ENCODE assay signal across 15 cellular contexts in the genomic region with DNA sequence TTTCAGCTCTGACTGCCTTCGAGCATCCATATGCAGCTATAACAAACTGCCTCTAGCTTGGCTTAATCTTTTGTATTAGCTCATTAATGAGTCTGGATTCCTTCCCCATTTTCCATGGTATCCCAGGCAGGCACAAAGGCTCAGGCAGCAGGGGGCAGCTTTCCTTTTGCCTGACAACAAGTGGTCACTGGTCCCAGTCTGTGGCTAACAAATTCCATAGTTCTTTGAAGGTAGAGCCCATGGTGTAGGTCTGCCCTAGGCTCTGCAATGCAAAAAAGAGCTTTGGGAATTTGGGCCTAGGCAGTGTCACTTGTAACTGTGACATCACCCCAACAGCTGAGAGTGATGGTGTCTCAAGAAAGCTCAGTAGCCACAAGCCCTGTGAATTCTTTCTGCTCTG.
DNase-seq lines count a peak whose midpoint lies in the region; ATAC-seq and TF ChIP-seq lines count a peak whose summit lies in the region.
"Had no signal": no experiment of that assay in that cellular context is flagged by ENCODE, and none has a peak within 500 bp of the region (broad histone marks: within the 10 kb centered on the region; RNA-seq: fewer than 3 reads in every experiment).

No MANE protein-coding gene starts in this region.

- peak overlapping the region; percentile 71; the same call in 1 of the 2 replicates for H3K27ac ChIP-seq in GM23338 (ENCODE audit: low read depth)
- H3K27ac ChIP-seq: BLaER1 had no signal

- peaks cover 10% of the 10 kb centered on the region for H3K4me1 ChIP-seq in GM23338 (ENCODE audit: insufficient read depth)
- no peaks in the 10 kb centered on the region for H3K4me1 ChIP-seq in NT2/D1 (ENCODE audit: insufficient read depth, insufficient read length)
- H3K4me1 ChIP-seq: BLaER1 had no signal

- H3K4me3 Mint-ChIP-seq in GM23338 (no peak overlapping the region), neural crest cell (no peak overlapping the region)

- H3K4me3 ChIP-seq in GM23338 (no peak overlapping the region), NT2/D1 (ENCODE audit: insufficient read length, low read depth) (no peak overlapping the region), epithelial cell of proximal tubule (ENCODE audit: low read depth, low read length) (no peak overlapping the region)
- H3K4me3 ChIP-seq: BLaER1 had no signal

- ATAC-seq in GM23338 (peak; percentile 97), GM19023 (IDR thresholded peaks at IDR 0.05; ENCODE audit: unreplicated experiment) (no peak)
- ATAC-seq: Panc1 had no signal

- no peaks in the 10 kb centered on the region for H3K9me3 ChIP-seq in NT2/D1 (ENCODE audit: insufficient read depth, low read length)
- H3K9me3 ChIP-seq: BLaER1 had no signal

- no peak overlapping the region for H2AFZ ChIP-seq in GM23338

- no peaks in the 10 kb centered on the region for H3F3A ChIP-seq in GM23338 (replicated peaks; ENCODE audit: low read depth)

- TF ChIP-seq CTCF in GM23338 (conservative IDR thresholded peaks at IDR 0.05; ENCODE audit: low read depth in 2 of 2) (peak; percentile 15 to 36; a peak in 2 of 4 replicates), epithelial cell of proximal tubule (conservative IDR thresholded peaks at IDR 0.05; ENCODE audit: low read depth, low read length) (peak; percentile 4), neural crest cell (conservative IDR thresholded peaks at IDR 0.05) (no peak)

- H3K9me3 Mint-ChIP-seq in GM23338: no peaks in the 10 kb centered on the region
- H3K9me3 Mint-ChIP-seq in neural crest cell: no peaks in the 10 kb centered on the region

- no peak overlapping the region for H3K9ac ChIP-seq in NT2/D1 (ENCODE audit: insufficient read length, low read depth)
- H3K9ac ChIP-seq: BLaER1 had no signal

- H3K4me2 ChIP-seq in GM23338: no peak overlapping the region
- H3K4me2 ChIP-seq: BLaER1 had no signal

- H4K20me1 ChIP-seq in GM23338 (replicated peaks; ENCODE audit: insufficient read depth): no peaks in the 10 kb centered on the region

- H3K36me3 Mint-ChIP-seq in GM23338 (ENCODE audit: low read depth) (no peaks in the 10 kb centered on the region; the same call in 2 of the 3 replicates), neural crest cell (ENCODE audit: low read depth) (no peaks in the 10 kb centered on the region)

- H3K27ac Mint-ChIP-seq in GM23338 (peak overlapping the region; percentile 75; the same call in 1 of the 2 replicates), neural crest cell (ENCODE audit: unreplicated experiment) (no peak overlapping the region)

- no peaks in the 10 kb centered on the region for H3K9me2 ChIP-seq in GM23338 (ENCODE audit: insufficient read depth)

- no peaks in the 10 kb centered on the region for H3K79me2 ChIP-seq in GM23338 (replicated peaks; ENCODE audit: insufficient read depth)

- peaks cover 38% of the 10 kb centered on the region for H3K4me1 Mint-ChIP-seq in GM23338
- peaks cover 27% of the 10 kb centered on the region for H3K4me1 Mint-ChIP-seq in neural crest cell

- H3K27me3 ChIP-seq in GM23338 (ENCODE audit: insufficient read depth) (no peaks in the 10 kb centered on the region), NT2/D1 (ENCODE audit: insufficient read depth, insufficient read length) (no peaks in the 10 kb centered on the region)

- DNase-seq in GM23338 (ENCODE audit: low spot score) (peak; percentile 79), NT2/D1 (ENCODE audit: low read depth, low spot score) (peak; percentile 66), epithelial cell of proximal tubule (ENCODE audit: low read depth) (no peak), neural crest cell (ENCODE audit: low read depth, low spot score) (peak; percentile 9), T1000 (lab: John Stamatoyannopoulos, UW) (no peak), NCI-H524 treated with DMSO at 0.1 percent for 48 hours (lab: John Stamatoyannopoulos, UW) (no peak), midbrain (lab: John Stamatoyannopoulos, UW) (no peak)
- DNase-seq: DMS79 treated with DMSO at 0.1 percent for 48 hours, GOT3, NCI-H1417, NCI-H2029 treated with DMSO at 0.1 percent for 48 hours, NCI-H82 had no signal

- H3K36me3 ChIP-seq in GM23338 (ENCODE audit: insufficient read depth) (no peaks in the 10 kb centered on the region), NT2/D1 (ENCODE audit: insufficient read depth, insufficient read length, low read length) (no peaks in the 10 kb centered on the region)
- H3K36me3 ChIP-seq: BLaER1 had no signal

- H3K27me3 Mint-ChIP-seq in GM23338 (ENCODE audit: insufficient read depth, low read depth, poor library complexity): no peaks in the 10 kb centered on the region
- no peaks in the 10 kb centered on the region for H3K27me3 Mint-ChIP-seq in neural crest cell (ENCODE audit: low read depth)

TF ChIP-seq in GM23338, 12 proteins besides CTCF, POLR2A, EP300 and RAD21:
- TF ChIP-seq, protein P1, sequence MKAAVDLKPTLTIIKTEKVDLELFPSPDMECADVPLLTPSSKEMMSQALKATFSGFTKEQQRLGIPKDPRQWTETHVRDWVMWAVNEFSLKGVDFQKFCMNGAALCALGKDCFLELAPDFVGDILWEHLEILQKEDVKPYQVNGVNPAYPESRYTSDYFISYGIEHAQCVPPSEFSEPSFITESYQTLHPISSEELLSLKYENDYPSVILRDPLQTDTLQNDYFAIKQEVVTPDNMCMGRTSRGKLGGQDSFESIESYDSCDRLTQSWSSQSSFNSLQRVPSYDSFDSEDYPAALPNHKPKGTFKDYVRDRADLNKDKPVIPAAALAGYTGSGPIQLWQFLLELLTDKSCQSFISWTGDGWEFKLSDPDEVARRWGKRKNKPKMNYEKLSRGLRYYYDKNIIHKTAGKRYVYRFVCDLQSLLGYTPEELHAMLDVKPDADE (IDR thresholded peaks at IDR 0.05): no peak
- TF ChIP-seq, protein P2, sequence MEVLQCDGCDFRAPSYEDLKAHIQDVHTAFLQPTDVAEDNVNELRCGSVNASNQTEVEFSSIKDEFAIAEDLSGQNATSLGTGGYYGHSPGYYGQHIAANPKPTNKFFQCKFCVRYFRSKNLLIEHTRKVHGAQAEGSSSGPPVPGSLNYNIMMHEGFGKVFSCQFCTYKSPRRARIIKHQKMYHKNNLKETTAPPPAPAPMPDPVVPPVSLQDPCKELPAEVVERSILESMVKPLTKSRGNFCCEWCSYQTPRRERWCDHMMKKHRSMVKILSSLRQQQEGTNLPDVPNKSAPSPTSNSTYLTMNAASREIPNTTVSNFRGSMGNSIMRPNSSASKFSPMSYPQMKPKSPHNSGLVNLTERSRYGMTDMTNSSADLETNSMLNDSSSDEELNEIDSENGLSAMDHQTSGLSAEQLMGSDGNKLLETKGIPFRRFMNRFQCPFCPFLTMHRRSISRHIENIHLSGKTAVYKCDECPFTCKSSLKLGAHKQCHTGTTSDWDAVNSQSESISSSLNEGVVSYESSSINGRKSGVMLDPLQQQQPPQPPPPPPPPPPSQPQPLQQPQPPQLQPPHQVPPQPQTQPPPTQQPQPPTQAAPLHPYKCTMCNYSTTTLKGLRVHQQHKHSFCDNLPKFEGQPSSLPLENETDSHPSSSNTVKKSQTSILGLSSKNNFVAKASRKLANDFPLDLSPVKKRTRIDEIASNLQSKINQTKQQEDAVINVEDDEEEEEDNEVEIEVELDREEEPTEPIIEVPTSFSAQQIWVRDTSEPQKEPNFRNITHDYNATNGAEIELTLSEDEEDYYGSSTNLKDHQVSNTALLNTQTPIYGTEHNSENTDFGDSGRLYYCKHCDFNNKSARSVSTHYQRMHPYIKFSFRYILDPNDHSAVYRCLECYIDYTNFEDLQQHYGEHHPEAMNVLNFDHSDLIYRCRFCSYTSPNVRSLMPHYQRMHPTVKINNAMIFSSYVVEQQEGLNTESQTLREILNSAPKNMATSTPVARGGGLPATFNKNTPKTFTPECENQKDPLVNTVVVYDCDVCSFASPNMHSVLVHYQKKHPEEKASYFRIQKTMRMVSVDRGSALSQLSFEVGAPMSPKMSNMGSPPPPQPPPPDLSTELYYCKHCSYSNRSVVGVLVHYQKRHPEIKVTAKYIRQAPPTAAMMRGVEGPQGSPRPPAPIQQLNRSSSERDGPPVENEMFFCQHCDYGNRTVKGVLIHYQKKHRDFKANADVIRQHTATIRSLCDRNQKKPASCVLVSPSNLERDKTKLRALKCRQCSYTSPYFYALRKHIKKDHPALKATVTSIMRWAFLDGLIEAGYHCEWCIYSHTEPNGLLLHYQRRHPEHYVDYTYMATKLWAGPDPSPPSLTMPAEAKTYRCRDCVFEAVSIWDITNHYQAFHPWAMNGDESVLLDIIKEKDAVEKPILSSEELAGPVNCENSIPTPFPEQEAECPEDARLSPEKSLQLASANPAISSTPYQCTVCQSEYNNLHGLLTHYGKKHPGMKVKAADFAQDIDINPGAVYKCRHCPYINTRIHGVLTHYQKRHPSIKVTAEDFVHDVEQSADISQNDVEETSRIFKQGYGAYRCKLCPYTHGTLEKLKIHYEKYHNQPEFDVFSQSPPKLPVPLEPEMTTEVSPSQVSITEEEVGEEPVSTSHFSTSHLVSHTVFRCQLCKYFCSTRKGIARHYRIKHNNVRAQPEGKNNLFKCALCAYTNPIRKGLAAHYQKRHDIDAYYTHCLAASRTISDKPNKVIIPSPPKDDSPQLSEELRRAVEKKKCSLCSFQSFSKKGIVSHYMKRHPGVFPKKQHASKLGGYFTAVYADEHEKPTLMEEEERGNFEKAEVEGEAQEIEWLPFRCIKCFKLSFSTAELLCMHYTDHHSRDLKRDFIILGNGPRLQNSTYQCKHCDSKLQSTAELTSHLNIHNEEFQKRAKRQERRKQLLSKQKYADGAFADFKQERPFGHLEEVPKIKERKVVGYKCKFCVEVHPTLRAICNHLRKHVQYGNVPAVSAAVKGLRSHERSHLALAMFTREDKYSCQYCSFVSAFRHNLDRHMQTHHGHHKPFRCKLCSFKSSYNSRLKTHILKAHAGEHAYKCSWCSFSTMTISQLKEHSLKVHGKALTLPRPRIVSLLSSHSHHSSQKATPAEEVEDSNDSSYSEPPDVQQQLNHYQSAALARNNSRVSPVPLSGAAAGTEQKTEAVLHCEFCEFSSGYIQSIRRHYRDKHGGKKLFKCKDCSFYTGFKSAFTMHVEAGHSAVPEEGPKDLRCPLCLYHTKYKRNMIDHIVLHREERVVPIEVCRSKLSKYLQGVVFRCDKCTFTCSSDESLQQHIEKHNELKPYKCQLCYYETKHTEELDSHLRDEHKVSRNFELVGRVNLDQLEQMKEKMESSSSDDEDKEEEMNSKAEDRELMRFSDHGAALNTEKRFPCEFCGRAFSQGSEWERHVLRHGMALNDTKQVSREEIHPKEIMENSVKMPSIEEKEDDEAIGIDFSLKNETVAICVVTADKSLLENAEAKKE (CRISPR knock-in tag; IDR thresholded peaks at IDR 0.05): 0 out of 2 replicates have a peak, but pooled peaks have one; percentile 60
- peak; percentile 10; the same call in 1 of the 2 replicates for TF ChIP-seq NANOG (IDR thresholded peaks at IDR 0.05; ENCODE audit: borderline replicate concordance)

Comparison
In these comparisons a context has a peak if more than half of its experiments do, and no peak if none do; other contexts are left out.
1. DNase-seq: peak in GM23338 (single experiment), NT2/D1 (single experiment) and neural crest cell (single experiment); none in epithelial cell of proximal tubule (single experiment), T1000 (single experiment), NCI-H524 treated with DMSO at 0.1 percent for 48 hours (single experiment) and midbrain (single experiment).